1 cellular context compared by ENCODE assay signal in the genomic region with DNA sequence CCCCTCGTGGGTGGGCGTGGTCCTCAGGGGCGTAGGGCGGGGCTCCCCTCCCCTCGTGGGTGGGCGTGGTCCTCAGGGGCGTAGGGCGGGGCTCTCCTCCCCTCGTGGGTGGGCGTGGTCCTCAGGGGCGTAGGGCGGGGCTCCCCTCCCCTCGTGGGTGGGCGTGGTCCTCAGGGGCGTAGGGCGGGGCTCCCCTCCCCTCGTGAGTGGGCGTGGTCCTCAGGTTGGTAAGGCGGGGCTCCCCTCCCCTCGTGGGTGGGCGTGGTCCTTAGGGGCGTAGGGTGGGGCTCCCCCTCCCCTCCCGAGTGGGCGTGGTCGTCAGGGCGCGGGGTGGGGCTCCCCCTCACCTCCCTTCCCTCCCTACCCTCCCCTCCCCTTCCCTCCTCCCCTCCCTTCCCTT. TPM values are rescaled to one million over a fixed set of nuclear protein-coding genes. Genes with fewer than 3 reads are reported as not detected.
"Had no signal": no experiment of that assay in that cellular context is flagged by ENCODE, and none has a peak within 500 bp of the region (broad histone marks: within the 10 kb centered on the region; RNA-seq: fewer than 3 reads in every experiment).

No MANE protein-coding gene starts in this region.

RNA-seq across cellular contexts. Expression of gene SLC49A3, which starts 43.0 kb away (rescaled TPM):
- polyA plus RNA-seq: neural cell had no signal
